In genomic region chr1:27941671-27942540, GRCh38 we compare ENCODE assay signal across 28 cellular contexts. TPM values are rescaled to one million over a fixed set of nuclear protein-coding genes. Genes with fewer than 3 reads are reported as not detected.
DNase-seq lines count a peak whose midpoint lies in the region; ATAC-seq and TF ChIP-seq lines count a peak whose summit lies in the region.
"Had no signal": no experiment of that assay in that cellular context is flagged by ENCODE, and none has a peak within 500 bp of the region (broad histone marks: within the 10 kb centered on the region; RNA-seq: fewer than 3 reads in every experiment).

No MANE protein-coding gene starts in this region.

- intact Hi-C loops in activated CD8-positive, alpha-beta T cell treated with anti-CD3 and anti-CD28 coated beads for 36 hours (cut with micrococcal nuclease) = no loop called here
- intact Hi-C loops in posterior vena cava (cut with DNase I) = no loop called here

- DNase-seq in activated CD8-positive, alpha-beta T cell treated with anti-CD3 and anti-CD28 coated beads, Interleukin-2, amount 10 ng/mL, durations not matched to agents 7 days and 5 days = no peak
- DNase-seq in activated CD8-positive, alpha-beta T cell treated with anti-CD3 and anti-CD28 coated beads for 36 hours = no peak
- DNase-seq in HL-60 (ENCODE audit: low read depth in 1 of 2, low spot score in 1 of 2) (no peak), fibroblast of pulmonary artery (ENCODE audit: low read depth) (peak; percentile 23), posterior vena cava (ENCODE audit: low spot score) (peak; percentile 50), SJCRH30 (no peak)
- DNase-seq: activated CD4-positive, alpha-beta memory T cell treated with anti-CD3 and anti-CD28 coated beads, Interleukin-2, amount 10 ng/mL, durations not matched to agents 7 days and 5 days; activated effector memory CD4-positive, alpha-beta T cell treated with Interleukin-2 at 50 U/mL for 16 hours; DMS53; effector CD8-positive, alpha-beta T cell; glutamatergic neuron; islet precursor cell; left ventricle myocardium superior; midbrain; NCI-H1930; NCI-H526; pancreas; right cardiac atrium; SHP77; stimulated activated naive CD4-positive, alpha-beta T cell; uterus had no signal

- H3K4me3 ChIP-seq in HL-60 (replicated peaks; ENCODE audit: insufficient read depth, low read length) = no peak overlapping the region
- H3K4me3 ChIP-seq in fibroblast of pulmonary artery (replicated peaks; ENCODE audit: low read depth, low read length) = no peak overlapping the region
- no peak overlapping the region for H3K4me3 ChIP-seq in SJCRH30
- H3K4me3 ChIP-seq: pancreas, testis, uterus had no signal

- CTCF ChIA-PET in activated CD8-positive, alpha-beta T cell treated with anti-CD3 and anti-CD28 coated beads, Interleukin-2, amount 10 ng/mL, durations not matched to agents 7 days and 5 days (lab: Charles Lee) = interaction anchor here (0.6 to 2.4 kb wide), 6 partner anchors 16 to 267 kb away, joined by 3 to 10 read pairs (median 4); partner anchors contain the start of gene EYA3
- CTCF ChIA-PET in activated CD8-positive, alpha-beta T cell treated with anti-CD3 and anti-CD28 coated beads for 36 hours (lab: Charles Lee) = interaction anchor here (1.0 to 3.2 kb wide), 6 partner anchors 8 to 269 kb away, joined by 3 to 26 read pairs (median 3); no protein-coding TSS in a partner anchor

- H3K27ac ChIP-seq in HL-60 (replicated peaks) = peak overlapping the region; percentile 77
- H3K27ac ChIP-seq in SJCRH30 = no peak overlapping the region
- H3K27ac ChIP-seq: pancreas, testis, uterus had no signal

- H3K4me3 Mint-ChIP-seq in activated CD8-positive, alpha-beta T cell treated with anti-CD3 and anti-CD28 coated beads, Interleukin-2, amount 10 ng/mL, durations not matched to agents 7 days and 5 days = no peak overlapping the region
- H3K4me3 Mint-ChIP-seq in activated CD8-positive, alpha-beta T cell treated with anti-CD3 and anti-CD28 coated beads for 36 hours = no peak overlapping the region
- H3K4me3 Mint-ChIP-seq: activated CD4-positive, alpha-beta memory T cell treated with anti-CD3 and anti-CD28 coated beads, Interleukin-2, amount 10 ng/mL, durations not matched to agents 7 days and 5 days; brain; nephron had no signal

- H3K27ac Mint-ChIP-seq in activated CD8-positive, alpha-beta T cell treated with anti-CD3 and anti-CD28 coated beads, Interleukin-2, amount 10 ng/mL, durations not matched to agents 7 days and 5 days = peak overlapping the region; percentile 7
- H3K27ac Mint-ChIP-seq in activated CD8-positive, alpha-beta T cell treated with anti-CD3 and anti-CD28 coated beads for 36 hours = no peak overlapping the region
- H3K27ac Mint-ChIP-seq: brain, nephron had no signal

- H3K27me3 ChIP-seq in HL-60 (ENCODE audit: insufficient read depth, poor library complexity, severe bottlenecking) (no peaks in the 10 kb centered on the region), SJCRH30 (no peaks in the 10 kb centered on the region)
- H3K27me3 ChIP-seq: pancreas, testis, uterus had no signal

- H3K27me3 Mint-ChIP-seq in activated CD8-positive, alpha-beta T cell treated with anti-CD3 and anti-CD28 coated beads, Interleukin-2, amount 10 ng/mL, durations not matched to agents 7 days and 5 days (ENCODE audit: low read depth) = no peaks in the 10 kb centered on the region
- H3K27me3 Mint-ChIP-seq in activated CD8-positive, alpha-beta T cell treated with anti-CD3 and anti-CD28 coated beads for 36 hours = no peaks in the 10 kb centered on the region
- H3K27me3 Mint-ChIP-seq: activated CD4-positive, alpha-beta memory T cell treated with anti-CD3 and anti-CD28 coated beads, Interleukin-2, amount 10 ng/mL, durations not matched to agents 7 days and 5 days had no signal

- TF ChIP-seq CTCF in activated CD8-positive, alpha-beta T cell treated with anti-CD3 and anti-CD28 coated beads for 36 hours (IDR thresholded peaks at IDR 0.05) = no peak
- TF ChIP-seq CTCF in HL-60 (IDR thresholded peaks at IDR 0.05; ENCODE audit: insufficient read depth, low read length) (no peak), fibroblast of pulmonary artery (IDR thresholded peaks at IDR 0.05; ENCODE audit: low read length, missing control alignments) (no peak)

- no peaks in the 10 kb centered on the region for H3K9me3 Mint-ChIP-seq in activated CD8-positive, alpha-beta T cell treated with anti-CD3 and anti-CD28 coated beads, Interleukin-2, amount 10 ng/mL, durations not matched to agents 7 days and 5 days (ENCODE audit: insufficient read depth)
- no peaks in the 10 kb centered on the region for H3K9me3 Mint-ChIP-seq in activated CD8-positive, alpha-beta T cell treated with anti-CD3 and anti-CD28 coated beads for 36 hours
- H3K9me3 Mint-ChIP-seq: activated CD4-positive, alpha-beta memory T cell treated with anti-CD3 and anti-CD28 coated beads, Interleukin-2, amount 10 ng/mL, durations not matched to agents 7 days and 5 days; brain; nephron had no signal

- no peaks in the 10 kb centered on the region for H3K36me3 ChIP-seq in SJCRH30
- H3K36me3 ChIP-seq: pancreas, uterus had no signal

- H3K4me1 ChIP-seq in SJCRH30 = peaks cover 4% of the 10 kb centered on the region; the same call in 1 of the 2 replicates
- H3K4me1 ChIP-seq: pancreas, uterus had no signal

- peaks cover 39% of the 10 kb centered on the region for H3K4me1 Mint-ChIP-seq in activated CD8-positive, alpha-beta T cell treated with anti-CD3 and anti-CD28 coated beads, Interleukin-2, amount 10 ng/mL, durations not matched to agents 7 days and 5 days (ENCODE audit: low read depth)
- peaks cover 22% of the 10 kb centered on the region for H3K4me1 Mint-ChIP-seq in activated CD8-positive, alpha-beta T cell treated with anti-CD3 and anti-CD28 coated beads for 36 hours (ENCODE audit: low read depth)
- H3K4me1 Mint-ChIP-seq: brain, nephron had no signal

- no peaks in the 10 kb centered on the region for H3K9me3 ChIP-seq in SJCRH30 (replicated peaks)
- H3K9me3 ChIP-seq: pancreas, testis, uterus had no signal

- H3K36me3 Mint-ChIP-seq in activated CD8-positive, alpha-beta T cell treated with anti-CD3 and anti-CD28 coated beads, Interleukin-2, amount 10 ng/mL, durations not matched to agents 7 days and 5 days (ENCODE audit: low read depth) = no peaks in the 10 kb centered on the region
- no peaks in the 10 kb centered on the region for H3K36me3 Mint-ChIP-seq in activated CD8-positive, alpha-beta T cell treated with anti-CD3 and anti-CD28 coated beads for 36 hours (ENCODE audit: low read depth)
- H3K36me3 Mint-ChIP-seq: brain had no signal

- ATAC-seq in activated CD8-positive, alpha-beta T cell treated with anti-CD3 and anti-CD28 coated beads, Interleukin-2, amount 10 ng/mL, durations not matched to agents 7 days and 5 days = no peak
- ATAC-seq in activated CD8-positive, alpha-beta T cell treated with anti-CD3 and anti-CD28 coated beads for 36 hours = no peak
- no peak for ATAC-seq in HG02981 (IDR thresholded peaks at IDR 0.05; ENCODE audit: unreplicated experiment)
- ATAC-seq in HG02678 (IDR thresholded peaks at IDR 0.05; ENCODE audit: unreplicated experiment) = no peak
- ATAC-seq: activated CD4-positive, CD25-positive, alpha-beta regulatory T cell treated with anti-CD3 and anti-CD28 coated beads, Interleukin-2, amount 50 U/mL, for 24 hours; left ventricle myocardium superior; pancreas; right cardiac atrium had no signal

- POLR2A ChIA-PET in activated CD8-positive, alpha-beta T cell treated with anti-CD3 and anti-CD28 coated beads, Interleukin-2, amount 10 ng/mL, durations not matched to agents 7 days and 5 days (lab: Charles Lee) = no interaction called here
- POLR2A ChIA-PET in activated CD8-positive, alpha-beta T cell treated with anti-CD3 and anti-CD28 coated beads for 36 hours (lab: Charles Lee) = interaction anchor here (0.7 to 1.6 kb wide), 2 partner anchors 17 to 146 kb away, joined by 3 read pairs; partner anchors contain the start of gene EYA3

RNA-seq across cellular contexts. Expression of gene SMPDL3B, which starts 7.1 kb away (rescaled TPM):
- under 1 TPM; 0.76 to 0.82 TPM for total RNA-seq in activated CD8-positive, alpha-beta T cell treated with anti-CD3 and anti-CD28 coated beads, Interleukin-2, amount 10 ng/mL, durations not matched to agents 7 days and 5 days
- total RNA-seq in activated CD8-positive, alpha-beta T cell treated with anti-CD3 and anti-CD28 coated beads for 36 hours = under 1 TPM; 0.27 to 0.38 TPM
- total RNA-seq in posterior vena cava = under 1 TPM in 1 of 2 donors, not detected in 1; 0.33 TPM
- total RNA-seq in SJCRH30 (2014; rRNA removed; shearing (Covaris generic)) = 0.15 and 0.16 TPM in 2 replicates
- total RNA-seq: left ventricle myocardium superior had no signal

RNA-seq across cellular contexts. Expression of gene XKR8, which starts 17.9 kb away (rescaled TPM):
- 1 to 10 TPM; 8.0 TPM for total RNA-seq in activated CD8-positive, alpha-beta T cell treated with anti-CD3 and anti-CD28 coated beads, Interleukin-2, amount 10 ng/mL, durations not matched to agents 7 days and 5 days
- total RNA-seq in activated CD8-positive, alpha-beta T cell treated with anti-CD3 and anti-CD28 coated beads for 36 hours = 1 to 10 TPM; 3.4 to 3.6 TPM
- total RNA-seq in posterior vena cava = 1 to 10 TPM; 4.3 to 8.2 TPM
- not detected in 2 replicates for total RNA-seq in SJCRH30 (2014; rRNA removed; shearing (Covaris generic))
- total RNA-seq: H4 had no signal

RNA-seq across cellular contexts. Expression of gene RPA2, which starts 27.5 kb away (rescaled TPM):
- total RNA-seq in activated CD8-positive, alpha-beta T cell treated with anti-CD3 and anti-CD28 coated beads, Interleukin-2, amount 10 ng/mL, durations not matched to agents 7 days and 5 days = 10 to 100 TPM; 79.0 to 81.0 TPM
- 10 to 100 TPM; 61.6 to 67.2 TPM for total RNA-seq in activated CD8-positive, alpha-beta T cell treated with anti-CD3 and anti-CD28 coated beads for 36 hours
- total RNA-seq in posterior vena cava = 10 to 100 TPM; 20.8 to 21.1 TPM
- 175 and 202 TPM in 2 replicates for total RNA-seq in SJCRH30 (2014; rRNA removed; shearing (Covaris generic))

Comparison
In these comparisons a context has a peak if more than half of its experiments do, and no peak if none do; other contexts are left out.
1. DNase-seq: peak in fibroblast of pulmonary artery (single experiment) and posterior vena cava (single experiment); none in activated CD8-positive, alpha-beta T cell treated with anti-CD3 and anti-CD28 coated beads, Interleukin-2, amount 10 ng/mL, durations not matched to agents 7 days and 5 days (single experiment), activated CD8-positive, alpha-beta T cell treated with anti-CD3 and anti-CD28 coated beads for 36 hours (single experiment), HL-60 (0 of 2) and SJCRH30 (0 of 2).